ENCODE assay signal across 32 cellular contexts in the genomic region with DNA sequence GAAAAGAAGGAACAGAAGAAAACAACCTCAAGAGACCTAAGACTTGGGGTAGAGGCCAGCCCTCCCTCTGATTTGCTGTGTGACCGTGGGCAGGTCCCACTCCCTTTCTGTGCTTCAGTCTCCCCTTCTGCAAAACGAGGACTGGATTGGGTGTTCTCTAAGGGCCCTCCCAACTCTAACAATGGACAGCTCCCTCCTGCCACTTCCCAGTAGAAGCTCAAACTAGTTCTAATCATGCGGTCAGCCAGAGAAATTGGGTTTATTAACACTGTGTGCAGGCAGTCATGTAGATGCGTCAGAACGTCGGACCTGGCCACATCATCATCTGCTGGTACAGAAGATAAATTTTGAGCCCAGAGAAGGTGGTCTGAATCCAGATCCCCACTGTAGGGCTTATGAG. TPM values are rescaled to one million over a fixed set of nuclear protein-coding genes. Genes with fewer than 3 reads are reported as not detected.
"Had no signal": no experiment of that assay in that cellular context is flagged by ENCODE, and none has a peak within 500 bp of the region (broad histone marks: within the 10 kb centered on the region; RNA-seq: fewer than 3 reads in every experiment).

No MANE protein-coding gene starts in this region.

- H3K4me1 Mint-ChIP-seq: activated CD4-positive, alpha-beta T cell treated with anti-CD3 and anti-CD28 coated beads for 36 hours; activated naive CD4-positive, alpha-beta T cell treated with anti-CD3 and anti-CD28 coated beads, Interleukin-2, amount 50 U/mL, for 24 hours; activated naive CD8-positive, alpha-beta T cell treated with anti-CD3 and anti-CD28 coated beads, Interleukin-2, amount 50 U/mL, for 24 hours; central memory CD8-positive, alpha-beta T cell; naive B cell; stimulated activated memory B cell treated with anti-CD40 and anti-IgM and Interleukin-4, amounts not matched to agents 10 μg/mL and 1 μg/mL and 100 μg/mL, for 72 hours; stimulated activated naive CD8-positive, alpha-beta T cell treated with anti-CD3 and anti-CD28 coated beads, Interleukin-15, amount 100 ng/mL, for 72 hours had no signal

- H3K27me3 ChIP-seq: foreskin keratinocyte, right atrium auricular region, uterus had no signal

- DNase-seq: activated CD4-positive, alpha-beta T cell treated with anti-CD3 and anti-CD28 coated beads for 36 hours; activated CD4-positive, CD25-positive, alpha-beta regulatory T cell; activated CD8-positive, alpha-beta memory T cell treated with anti-CD3 and anti-CD28 coated beads, Interleukin-2, amount 50 U/mL, for 4 hours; activated gamma-delta T cell; activated naive CD8-positive, alpha-beta T cell treated with anti-CD3 and anti-CD28 coated beads, Interleukin-2, amount 50 U/mL, for 24 hours; activated T-cell treated with anti-CD3 and anti-CD28 coated beads, Interleukin-2, amount 50 U/mL, for 1 hour; amygdala; endodermal cell; foreskin keratinocyte; heart left ventricle; naive B cell; nephron progenitor cell; nucleus accumbens; stimulated activated CD4-positive, alpha-beta T cell treated with anti-CD3 and anti-CD28 coated beads, Interleukin-4, amount 100 ng/mL, for 24 hours; stimulated activated CD8-positive, alpha-beta memory T cell treated with anti-CD3 and anti-CD28 coated beads, Interleukin-4, amount 100 ng/mL, for 48 hours; stimulated activated naive CD8-positive, alpha-beta T cell treated with anti-CD3 and anti-CD28 coated beads, Interleukin-15, amount 100 ng/mL, for 72 hours; substantia nigra; uterus had no signal

- H3K36me3 Mint-ChIP-seq: type B pancreatic cell had no signal

- H3K27ac Mint-ChIP-seq: activated CD4-positive, alpha-beta T cell treated with anti-CD3 and anti-CD28 coated beads for 36 hours; activated naive CD4-positive, alpha-beta T cell treated with anti-CD3 and anti-CD28 coated beads, Interleukin-2, amount 50 U/mL, for 24 hours; activated naive CD8-positive, alpha-beta T cell treated with anti-CD3 and anti-CD28 coated beads, Interleukin-2, amount 50 U/mL, for 24 hours; activated T-helper 1 cell treated with anti-CD3 and anti-CD28 coated beads, Interleukin-12 subunit alpha, Interleukin-12 subunit beta, Interleukin-2, Interleukin-4 antibody, amounts not matched to agents 30 ng/mL and 10 ng/mL and 1 ng/mL, durations not matched to agents 14 hours and 24 hours and 36 hours; dendritic cell treated with granulocyte-macrophage colony-stimulating factor and Interleukin-4, amounts not matched to agents 40 ng/mL and 50 ng/mL, for 4 days; endodermal cell; mesothelial cell of epicardium; nephron progenitor cell; stimulated activated memory B cell treated with anti-CD40 and anti-IgM and Interleukin-4, amounts not matched to agents 10 μg/mL and 1 μg/mL and 100 μg/mL, for 72 hours; stimulated activated naive CD8-positive, alpha-beta T cell treated with anti-CD3 and anti-CD28 coated beads, Interleukin-15, amount 100 ng/mL, for 72 hours; T-helper 2 cell treated with Interferon-gamma antibody and Interleukin-4, amounts not matched to agents 5 μg/mL and 100 μg/mL, for 36 hours; type B pancreatic cell had no signal

- H3K4me1 ChIP-seq: right atrium auricular region, uterus had no signal

- H3K27ac ChIP-seq: foreskin keratinocyte, heart left ventricle, right atrium auricular region, uterus had no signal

- H3K36me3 ChIP-seq: heart left ventricle, right atrium auricular region, uterus had no signal

- H3K27me3 Mint-ChIP-seq: dendritic cell treated with granulocyte-macrophage colony-stimulating factor and Interleukin-4, amounts not matched to agents 40 ng/mL and 50 ng/mL, for 4 days; type B pancreatic cell had no signal

- H3K4me3 ChIP-seq: heart left ventricle, right atrium auricular region, uterus had no signal

- ATAC-seq: activated CD4-positive, alpha-beta T cell treated with anti-CD3 and anti-CD28 coated beads for 36 hours; activated naive CD8-positive, alpha-beta T cell treated with anti-CD3 and anti-CD28 coated beads, Interleukin-2, amount 50 U/mL, for 24 hours; esophagus mucosa; foreskin keratinocyte; heart left ventricle; stimulated activated memory B cell treated with anti-CD40 and anti-IgM and Interleukin-4, amounts not matched to agents 10 μg/mL and 1 μg/mL and 100 μg/mL, for 72 hours; stimulated activated naive CD8-positive, alpha-beta T cell treated with anti-CD3 and anti-CD28 coated beads, Interleukin-15, amount 100 ng/mL, for 72 hours had no signal

- H3K9me3 ChIP-seq: uterus had no signal

- H3K4me3 Mint-ChIP-seq: activated CD4-positive, alpha-beta T cell treated with anti-CD3 and anti-CD28 coated beads for 36 hours; activated naive CD4-positive, alpha-beta T cell treated with anti-CD3 and anti-CD28 coated beads, Interleukin-2, amount 50 U/mL, for 24 hours; activated naive CD8-positive, alpha-beta T cell treated with anti-CD3 and anti-CD28 coated beads, Interleukin-2, amount 50 U/mL, for 24 hours; activated T-helper 1 cell treated with anti-CD3 and anti-CD28 coated beads, Interleukin-12 subunit alpha, Interleukin-12 subunit beta, Interleukin-2, Interleukin-4 antibody, amounts not matched to agents 30 ng/mL and 10 ng/mL and 1 ng/mL, durations not matched to agents 14 hours and 24 hours and 36 hours; central memory CD8-positive, alpha-beta T cell; dendritic cell treated with granulocyte-macrophage colony-stimulating factor and Interleukin-4, amounts not matched to agents 40 ng/mL and 50 ng/mL, for 4 days; endodermal cell; mesothelial cell of epicardium; nephron progenitor cell; stimulated activated memory B cell treated with anti-CD40 and anti-IgM and Interleukin-4, amounts not matched to agents 10 μg/mL and 1 μg/mL and 100 μg/mL, for 72 hours; stimulated activated naive CD8-positive, alpha-beta T cell treated with anti-CD3 and anti-CD28 coated beads, Interleukin-15, amount 100 ng/mL, for 72 hours; T-helper 2 cell treated with Interferon-gamma antibody and Interleukin-4, amounts not matched to agents 5 μg/mL and 100 μg/mL, for 36 hours; type B pancreatic cell had no signal

- FAIRE-seq: bronchial epithelial cell had no signal

RNA-seq across cellular contexts. Expression of gene PADI4, which starts 1.6 kb away (rescaled TPM):
- total RNA-seq: activated T-helper 1 cell treated with anti-CD3 and anti-CD28 coated beads, Interleukin-12 subunit alpha, Interleukin-12 subunit beta, Interleukin-2, Interleukin-4 antibody, amounts not matched to agents 30 ng/mL and 10 ng/mL and 1 ng/mL, durations not matched to agents 14 hours and 24 hours and 36 hours; bronchial epithelial cell; endodermal cell; esophagus mucosa; foreskin keratinocyte; kidney epithelial cell; mesothelial cell of epicardium; pulmonary artery endothelial cell had no signal

RNA-seq across cellular contexts. Expression of gene PADI3, which starts 57.5 kb away (rescaled TPM):
- total RNA-seq: activated CD4-positive, alpha-beta T cell treated with anti-CD3 and anti-CD28 coated beads for 36 hours; activated CD8-positive, alpha-beta memory T cell treated with anti-CD3 and anti-CD28 coated beads for 36 hours; activated T-helper 1 cell treated with anti-CD3 and anti-CD28 coated beads, Interleukin-12 subunit alpha, Interleukin-12 subunit beta, Interleukin-2, Interleukin-4 antibody, amounts not matched to agents 30 ng/mL and 10 ng/mL and 1 ng/mL, durations not matched to agents 14 hours and 24 hours and 36 hours; heart left ventricle; mesothelial cell of epicardium; pulmonary artery endothelial cell; right atrium auricular region; uterus had no signal
- polyA plus RNA-seq: heart left ventricle had no signal
